15 cellular contexts compared by ENCODE assay signal in the genomic region with DNA sequence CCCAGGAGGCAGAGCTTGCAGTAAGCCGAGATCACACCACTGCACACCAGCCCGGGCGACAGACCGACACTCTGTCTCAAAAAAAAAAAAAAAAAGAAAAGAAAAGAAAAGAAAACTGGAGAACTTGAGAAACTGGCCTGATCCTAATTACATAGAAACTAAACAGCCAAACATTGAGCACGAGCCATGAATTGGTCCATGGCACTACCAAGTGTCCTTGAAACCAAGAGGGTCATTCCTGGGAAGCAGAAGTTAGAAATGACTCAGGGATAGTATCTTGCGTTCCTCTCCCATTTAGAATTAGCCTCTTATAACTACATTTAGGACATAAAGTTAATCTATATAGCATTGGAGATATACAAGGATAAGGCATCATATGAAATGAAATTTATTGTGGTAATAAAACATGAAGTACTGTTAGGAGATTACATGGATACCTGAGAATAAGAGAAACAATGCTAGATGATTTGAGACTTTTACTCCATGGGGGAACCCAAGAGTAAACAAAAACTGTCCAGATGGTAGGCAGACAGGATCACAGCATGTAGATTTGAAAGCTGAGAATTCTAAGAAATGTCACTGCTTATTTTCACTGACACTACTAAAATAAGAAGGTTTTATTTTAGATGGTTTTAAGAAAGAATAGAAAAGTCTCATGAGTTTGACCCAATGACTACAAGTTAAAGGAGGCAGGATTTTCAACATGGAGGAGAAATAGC.
"Had no signal": no experiment of that assay in that cellular context is flagged by ENCODE, and none has a peak within 500 bp of the region (broad histone marks: within the 10 kb centered on the region; RNA-seq: fewer than 3 reads in every experiment).

No MANE protein-coding gene starts in this region.

- H3K36me3 ChIP-seq: breast epithelium had no signal

- H3K9me3 Mint-ChIP-seq: activated naive CD8-positive, alpha-beta T cell treated with anti-CD3 and anti-CD28 coated beads, Interleukin-2, amount 50 U/mL, for 24 hours; naive thymus-derived CD4-positive, alpha-beta T cell; stimulated activated memory B cell treated with anti-CD40 and anti-IgM and Interleukin-4, amounts not matched to agents 10 μg/mL and 1 μg/mL and 100 μg/mL, for 72 hours had no signal

- H3K27me3 ChIP-seq: breast epithelium, gastrocnemius medialis, heart right ventricle, tibial nerve had no signal

- H2AFZ ChIP-seq: parathyroid adenoma had no signal

- ATAC-seq: activated naive CD8-positive, alpha-beta T cell treated with anti-CD3 and anti-CD28 coated beads, Interleukin-2, amount 50 U/mL, for 24 hours; naive thymus-derived CD4-positive, alpha-beta T cell; stimulated activated memory B cell treated with anti-CD40 and anti-IgM and Interleukin-4, amounts not matched to agents 10 μg/mL and 1 μg/mL and 100 μg/mL, for 72 hours had no signal

- H3K9me3 ChIP-seq: breast epithelium, gastrocnemius medialis, heart right ventricle, tibial nerve had no signal

- H3K27ac Mint-ChIP-seq: activated naive CD8-positive, alpha-beta T cell treated with anti-CD3 and anti-CD28 coated beads, Interleukin-2, amount 50 U/mL, for 24 hours; stimulated activated memory B cell treated with anti-CD40 and anti-IgM and Interleukin-4, amounts not matched to agents 10 μg/mL and 1 μg/mL and 100 μg/mL, for 72 hours had no signal

- H3K4me3 ChIP-seq: breast epithelium, gastrocnemius medialis, heart right ventricle, tibial nerve had no signal

- H3K4me1 ChIP-seq: breast epithelium, parathyroid adenoma had no signal

- H3K4me3 Mint-ChIP-seq: activated naive CD8-positive, alpha-beta T cell treated with anti-CD3 and anti-CD28 coated beads, Interleukin-2, amount 50 U/mL, for 24 hours; naive thymus-derived CD4-positive, alpha-beta T cell; stimulated activated memory B cell treated with anti-CD40 and anti-IgM and Interleukin-4, amounts not matched to agents 10 μg/mL and 1 μg/mL and 100 μg/mL, for 72 hours had no signal

- H3K27ac ChIP-seq: breast epithelium, parathyroid adenoma, tibial nerve had no signal

- DNase-seq: activated CD4-positive, CD25-positive, alpha-beta regulatory T cell treated with anti-CD3 and anti-CD28 coated beads, Interleukin-2, amount 50 U/mL, for 72 hours; activated naive CD4-positive, alpha-beta T cell; activated naive CD8-positive, alpha-beta T cell treated with anti-CD3 and anti-CD28 coated beads, Interleukin-2, amount 50 U/mL, for 24 hours; activated T-cell treated with anti-CD3 and anti-CD28 coated beads for 4 hours; aorta; dermis blood vessel endothelial cell; gastrocnemius medialis; heart right ventricle; naive thymus-derived CD4-positive, alpha-beta T cell; stimulated activated CD4-positive, alpha-beta T cell treated with anti-CD3 and anti-CD28 coated beads, Interleukin-2, amount 100 ng/mL, for 48 hours; T-helper 1 cell had no signal

- H3K27me3 Mint-ChIP-seq: activated naive CD8-positive, alpha-beta T cell treated with anti-CD3 and anti-CD28 coated beads, Interleukin-2, amount 50 U/mL, for 24 hours; naive thymus-derived CD4-positive, alpha-beta T cell; stimulated activated memory B cell treated with anti-CD40 and anti-IgM and Interleukin-4, amounts not matched to agents 10 μg/mL and 1 μg/mL and 100 μg/mL, for 72 hours had no signal
